In the genomic region with DNA sequence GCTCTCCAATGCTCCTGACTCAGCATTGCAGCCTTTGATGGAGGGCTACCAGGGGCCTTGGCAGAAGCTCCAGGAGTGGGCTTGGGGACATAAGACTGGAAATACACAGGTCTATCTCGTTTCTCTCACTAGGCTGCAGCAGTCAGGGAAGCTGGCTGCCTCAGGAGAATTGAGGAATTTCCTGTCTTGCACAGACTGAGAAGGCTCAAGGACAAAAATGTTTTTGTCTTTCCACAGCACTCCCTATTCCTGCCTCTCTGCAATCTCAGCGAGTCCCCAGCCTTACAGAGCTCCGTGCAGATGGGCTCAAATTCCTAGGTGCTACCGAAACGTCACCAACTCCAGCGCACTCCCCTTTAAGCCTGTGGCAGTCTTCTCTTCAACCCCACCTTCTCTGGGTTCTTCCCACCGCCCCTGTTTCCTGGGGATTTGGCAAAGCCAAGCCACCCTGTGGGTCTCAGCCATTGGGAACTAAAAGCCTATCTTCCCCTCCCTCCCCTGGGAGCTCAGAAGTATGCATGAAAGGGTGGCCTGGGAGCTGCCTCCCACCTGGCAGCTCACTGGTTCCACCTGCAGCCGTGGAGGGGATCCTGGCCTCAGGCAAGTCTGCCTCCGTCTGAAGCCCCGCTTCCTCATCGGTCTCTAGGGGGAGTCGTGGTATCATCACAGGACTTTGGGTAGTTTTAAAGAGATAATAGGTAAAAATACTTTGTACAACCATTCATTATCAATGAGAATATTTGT, we compare ENCODE assay signal across 16 cellular contexts.
A peak's percentile ranks its signal among the peaks of the same experiment; 100 is the strongest.
DNase-seq lines count a peak whose midpoint lies in the region; ATAC-seq and TF ChIP-seq lines count a peak whose summit lies in the region.
"Had no signal": no experiment of that assay in that cellular context is flagged by ENCODE, and none has a peak within 500 bp of the region (broad histone marks: within the 10 kb centered on the region; RNA-seq: fewer than 3 reads in every experiment).

No MANE protein-coding gene starts in this region.

- H3K27ac Mint-ChIP-seq in MCF 10A (ENCODE audit: low read depth, unreplicated experiment), result no peak overlapping the region
- H3K27ac Mint-ChIP-seq: activated CD8-positive, alpha-beta T cell treated with anti-CD3 and anti-CD28 coated beads, Interleukin-2, amount 10 ng/mL, durations not matched to agents 7 days and 5 days had no signal

- H3K27me3 ChIP-seq in HUES48 (ENCODE audit: control insufficient read depth, insufficient read depth, low read length), result no peaks in the 10 kb centered on the region
- no peaks in the 10 kb centered on the region for H3K27me3 ChIP-seq in body of pancreas
- H3K27me3 ChIP-seq: esophagus muscularis mucosa, stomach had no signal

- BruUV-seq in MCF 10A (replicated peaks; lab: Mats Ljungman, UMichigan), result no TSS peak

- no peaks in the 10 kb centered on the region for H3K9me3 ChIP-seq in HUES48 (ENCODE audit: control insufficient read depth, insufficient read depth, low read length)
- no peaks in the 10 kb centered on the region for H3K9me3 ChIP-seq in body of pancreas
- H3K9me3 ChIP-seq: esophagus muscularis mucosa, stomach had no signal

- peaks cover 15% of the 10 kb centered on the region for H3K9me3 Mint-ChIP-seq in MCF 10A (ENCODE audit: unreplicated experiment)

- H3K27me3 Mint-ChIP-seq in MCF 10A (ENCODE audit: insufficient read depth, unreplicated experiment), result no peaks in the 10 kb centered on the region

- H3K27ac ChIP-seq in HUES48 (ENCODE audit: low read depth, low read length) (no peak overlapping the region), body of pancreas (peak overlapping the region in 2 of 4 donors; percentile 15 to 55)
- H3K27ac ChIP-seq: esophagus muscularis mucosa, stomach had no signal

- H3K9ac ChIP-seq in HUES48 (ENCODE audit: low read depth, low read length), result no peak overlapping the region

- 0 out of 2 replicates have a peak, but pooled peaks have one; percentile 7 for TF ChIP-seq CTCF in AG10803 (conservative IDR thresholded peaks at IDR 0.05; ENCODE audit: low read length)
- peak in 2 of 7 experiments; percentile 14 to 19 for TF ChIP-seq CTCF in body of pancreas (IDR thresholded peaks at IDR 0.05)
- no peak for TF ChIP-seq CTCF in MCF 10A (IDR thresholded peaks at IDR 0.05; ENCODE audit: unreplicated experiment)

- intact Hi-C loops in body of pancreas (cut with DNase I), result no loop called here
- intact Hi-C loops in MCF 10A (cut with micrococcal nuclease), result no loop called here

- TF ChIP-seq POLR2A in body of pancreas (IDR thresholded peaks at IDR 0.05), result no peak

- H3K4me3 Mint-ChIP-seq in MCF 10A (ENCODE audit: unreplicated experiment), result no peak overlapping the region
- H3K4me3 Mint-ChIP-seq: activated CD8-positive, alpha-beta T cell treated with anti-CD3 and anti-CD28 coated beads, Interleukin-2, amount 10 ng/mL, durations not matched to agents 7 days and 5 days had no signal

- peaks cover 4% of the 10 kb centered on the region; the same call in 1 of the 2 replicates for H3K4me1 ChIP-seq in HUES48 (ENCODE audit: control insufficient read depth, insufficient read depth, low read length)
- H3K4me1 ChIP-seq in body of pancreas, result peaks cover 14% of the 10 kb centered on the region
- H3K4me1 ChIP-seq: stomach had no signal

- H3K4me1 Mint-ChIP-seq in MCF 10A (ENCODE audit: insufficient read depth, unreplicated experiment), result no peaks in the 10 kb centered on the region

- WGBS in body of pancreas, 2 donors, result 27% methylated on average over 12 of the region's 12 CpGs

- peak; percentile 50 for ATAC-seq in body of pancreas
- ATAC-seq: activated CD8-positive, alpha-beta T cell treated with anti-CD3 and anti-CD28 coated beads, Interleukin-2, amount 10 ng/mL, durations not matched to agents 7 days and 5 days had no signal

- H3K4me3 ChIP-seq in AG10803 (ENCODE audit: low read length) (no peak overlapping the region), HUES48 (ENCODE audit: low read depth, low read length) (peak overlapping the region; percentile 35; the same call in 1 of the 2 replicates), body of pancreas (no peak overlapping the region)
- H3K4me3 ChIP-seq: esophagus muscularis mucosa, stomach had no signal

- CTCF ChIA-PET in MCF 10A (lab: Yijun Ruan, JAX), result interaction anchor here (0.5 kb wide), 1 partner anchor 149 kb away, joined by 3 read pairs; no protein-coding TSS in a partner anchor

- H3K36me3 ChIP-seq in HUES48 (ENCODE audit: control insufficient read depth, insufficient read depth, low read length), result no peaks in the 10 kb centered on the region
- no peaks in the 10 kb centered on the region for H3K36me3 ChIP-seq in body of pancreas (replicated peaks in 1 of 2; ENCODE audit: insufficient read depth in 1 of 2, low read depth in 2 of 2)
- H3K36me3 ChIP-seq: esophagus muscularis mucosa, stomach had no signal

- H3K36me3 Mint-ChIP-seq in MCF 10A (ENCODE audit: insufficient read depth, unreplicated experiment), result no peaks in the 10 kb centered on the region

- POLR2A ChIA-PET in MCF 10A (lab: Yijun Ruan, JAX), result no interaction called here

- DNase-seq in AG10803 (ENCODE audit: low read depth) (peak; percentile 4), body of pancreas (peak in 1 of 4 donors; percentile 28), left kidney (ENCODE audit: low read depth, low spot score) (peak; percentile 27), DMS79 (lab: John Stamatoyannopoulos, UW) (no peak), MCF 10A (ENCODE audit: unreplicated experiment) (no peak), NCI-H2171 treated with DMSO at 0.1 percent for 48 hours (lab: John Stamatoyannopoulos, UW) (no peak)
- DNase-seq in activated effector memory CD4-positive, alpha-beta T cell treated with anti-CD3 and anti-CD28 coated beads, Interleukin-2, amount 50 U/mL, for 16 hours, result no peak
- DNase-seq: activated CD8-positive, alpha-beta T cell treated with anti-CD3 and anti-CD28 coated beads, Interleukin-2, amount 10 ng/mL, durations not matched to agents 7 days and 5 days; Calu3; GDM1; HCEC 1CT; NCI-H1105 treated with DMSO at 0.1 percent for 48 hours; NCI-H345; stomach had no signal

Comparison
In these comparisons a context has a peak if more than half of its experiments do, and no peak if none do; other contexts are left out.
1. DNase-seq: peak in AG10803 (single experiment) and left kidney (single experiment); none in DMS79 (single experiment), MCF 10A (single experiment), NCI-H2171 treated with DMSO at 0.1 percent for 48 hours (single experiment) and activated effector memory CD4-positive, alpha-beta T cell treated with anti-CD3 and anti-CD28 coated beads, Interleukin-2, amount 50 U/mL, for 16 hours (single experiment).